In the genomic region with DNA sequence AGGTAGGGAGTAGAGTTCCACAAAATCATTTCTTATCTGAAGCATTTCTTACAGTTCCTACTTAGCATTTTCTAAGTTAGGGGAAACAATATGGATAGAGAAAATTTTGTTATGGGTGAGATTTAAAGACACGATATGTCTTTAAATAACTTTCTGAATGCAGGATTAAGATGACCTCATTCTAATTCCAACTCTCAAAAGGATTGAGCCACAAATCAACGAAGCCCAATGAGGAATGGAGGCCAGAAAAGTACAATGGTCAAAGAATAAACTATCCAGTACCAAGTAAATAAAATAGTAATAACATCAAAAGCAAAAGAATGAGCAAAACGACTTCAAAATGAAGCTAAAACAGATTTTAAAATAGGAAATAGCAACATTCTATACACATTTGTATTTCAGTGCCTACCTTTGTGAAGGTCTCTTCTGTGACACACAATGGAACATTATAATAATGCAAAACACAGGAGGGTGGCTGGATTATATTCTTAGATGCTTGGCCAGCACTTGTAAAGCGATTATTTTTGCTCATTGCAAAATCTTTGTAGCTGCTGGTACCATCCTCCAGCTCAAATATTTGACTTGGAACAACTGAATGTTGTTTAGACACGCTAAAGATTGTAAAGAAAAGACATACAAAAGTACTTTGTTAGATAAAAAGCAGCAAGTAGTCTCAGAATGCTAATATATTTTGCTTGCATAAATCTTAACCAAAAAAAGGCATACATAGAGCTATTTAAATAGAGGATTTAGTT, we compare ENCODE assay signal across 29 cellular contexts.
"Had no signal": no experiment of that assay in that cellular context is flagged by ENCODE, and none has a peak within 500 bp of the region (broad histone marks: within the 10 kb centered on the region; RNA-seq: fewer than 3 reads in every experiment).

No MANE protein-coding gene starts in this region.

- H3K9me3 ChIP-seq: body of pancreas, esophagus muscularis mucosa, heart left ventricle, vagina had no signal

- H3K27ac ChIP-seq: body of pancreas, esophagus muscularis mucosa, foreskin keratinocyte, heart left ventricle, skin epidermis, vagina had no signal

- H3K27me3 ChIP-seq: body of pancreas, esophagus muscularis mucosa, foreskin keratinocyte, heart left ventricle, vagina had no signal

- DNase-seq: activated CD4-positive, alpha-beta memory T cell treated with anti-CD3 and anti-CD28 coated beads for 36 hours; activated CD4-positive, alpha-beta T cell treated with anti-CD3 and anti-CD28 coated beads, Interleukin-2, amount 10 ng/mL, durations not matched to agents 24 days and 14 days; activated CD4-positive, CD25-positive, alpha-beta regulatory T cell treated with anti-CD3 and anti-CD28 coated beads, Interleukin-2, amount 50 U/mL, for 72 hours; activated CD8-positive, alpha-beta memory T cell treated with anti-CD3 and anti-CD28 coated beads, Interleukin-2, amount 50 U/mL, for 4 hours; activated naive CD4-positive, alpha-beta T cell; activated T-cell treated with anti-CD3 and anti-CD28 coated beads, Interleukin-2, amount 50 U/mL, for 48 hours; anterior cingulate cortex; body of pancreas; dermis blood vessel endothelial cell; effector CD4-positive, alpha-beta T cell; foreskin keratinocyte; heart left ventricle; hypothalamus; mesendoderm; stimulated activated CD4-positive, alpha-beta T cell treated with anti-CD3 and anti-CD28 coated beads, Interleukin-1b, Interleukin-23, amount 100 ng/mL, for 48 hours; stimulated activated CD4-positive, alpha-beta T cell treated with anti-CD3 and anti-CD28 coated beads, Interleukin-4, amount 100 ng/mL, for 4 hours; stimulated activated CD8-positive, alpha-beta memory T cell treated with anti-CD3 and anti-CD28 coated beads, Interleukin-4, amount 100 ng/mL, for 48 hours; stimulated activated naive CD8-positive, alpha-beta T cell treated with anti-CD3 and anti-CD28 coated beads, Interleukin-15, amount 100 ng/mL, for 72 hours; substantia nigra; T-helper 17 cell; T1000 had no signal

- H3K4me3 ChIP-seq: body of pancreas, esophagus muscularis mucosa, heart left ventricle, lung, skin epidermis, vagina had no signal

- H3K4me1 ChIP-seq: foreskin keratinocyte, vagina had no signal

- ATAC-seq: activated naive CD4-positive, alpha-beta T cell treated with anti-CD3 and anti-CD28 coated beads, Interleukin-2, amount 50 U/mL, for 72 hours; body of pancreas; foreskin keratinocyte; heart left ventricle; natural killer cell treated with Interleukin-12 subunit alpha and Interleukin-12 subunit beta and Interleukin-15 and Interleukin-18, amount 100 ng/mL, for 72 hours; sciatic nerve; stimulated activated memory B cell treated with anti-CD40 and anti-IgM and Interleukin-4, amounts not matched to agents 10 μg/mL and 1 μg/mL and 100 μg/mL, for 72 hours; stimulated activated naive CD8-positive, alpha-beta T cell treated with anti-CD3 and anti-CD28 coated beads, Interleukin-15, amount 100 ng/mL, for 72 hours; T-helper 17 cell had no signal
